ENCODE assay signal across 9 cellular contexts in the genomic region with DNA sequence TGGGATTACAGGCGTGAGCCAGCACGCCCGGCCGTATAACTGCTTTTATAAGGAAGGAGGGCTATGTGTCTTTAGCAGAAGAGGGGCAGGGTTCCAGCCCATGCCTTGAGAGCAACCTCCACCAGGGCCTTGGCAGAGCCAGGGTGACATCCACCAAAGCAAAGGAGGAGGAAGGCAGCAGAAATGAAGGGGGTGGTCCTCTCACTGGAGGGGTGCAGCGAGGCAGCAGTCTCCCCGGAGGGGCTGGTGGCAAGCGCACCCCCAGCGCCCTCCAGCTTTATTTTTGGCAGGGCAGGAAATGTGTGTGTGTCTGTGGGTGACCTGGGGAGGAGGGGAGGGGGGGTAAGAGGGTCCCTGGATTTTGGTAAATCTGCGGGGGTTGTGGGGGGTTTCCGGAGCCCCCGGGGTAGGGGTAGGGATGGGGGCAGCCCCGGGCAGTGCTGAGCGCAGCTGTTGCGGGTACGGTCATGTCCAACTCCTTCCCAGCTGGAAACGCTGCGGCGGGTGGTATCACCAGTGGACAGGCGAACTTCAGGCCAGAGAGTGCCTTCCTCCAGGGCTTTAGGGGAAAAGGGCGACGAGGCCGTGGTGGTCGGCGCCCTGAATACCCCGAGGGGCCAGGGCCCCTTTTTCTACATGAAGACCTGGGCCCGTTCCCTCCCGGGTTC. TPM values are rescaled to one million over a fixed set of nuclear protein-coding genes. Genes with fewer than 3 reads are reported as not detected.
DNase-seq lines count a peak whose midpoint lies in the region; ATAC-seq, FAIRE-seq and TF ChIP-seq lines count a peak whose summit lies in the region.
"Had no signal": no experiment of that assay in that cellular context is flagged by ENCODE, and none has a peak within 500 bp of the region (broad histone marks: within the 10 kb centered on the region; RNA-seq: fewer than 3 reads in every experiment).

No MANE protein-coding gene starts in this region.

- CTCF ChIA-PET in CD4-positive, alpha-beta T cell (lab: Charles Lee), result interaction anchor here (0.6 kb wide), 1 partner anchor 71 kb away, joined by 3 read pairs; no protein-coding TSS in a partner anchor

- H3K14ac ChIP-seq in neuronal stem cell (ENCODE audit: low read length), result no peak overlapping the region

- no peak for TF ChIP-seq CTCF in CD4-positive, alpha-beta T cell (IDR thresholded peaks at IDR 0.05)
- TF ChIP-seq CTCF in Loucy (conservative IDR thresholded peaks at IDR 0.05; ENCODE audit: low read length), result no peak

- H3K4me3 ChIP-seq in Loucy (ENCODE audit: low read length, poor library complexity, severe bottlenecking) (peak overlapping the region; percentile 65), neuronal stem cell (ENCODE audit: low read length in 2 of 2) (no peak overlapping the region)
- H3K4me3 ChIP-seq: lung had no signal

- H3K4me2 ChIP-seq in Loucy (ENCODE audit: low read depth, low read length, poor library complexity, severe bottlenecking) (peak overlapping the region; percentile 72), neuronal stem cell (ENCODE audit: insufficient read depth, low read length, poor library complexity, severe bottlenecking) (no peak overlapping the region)

- peak overlapping the region; percentile 88 for H2BK120ac ChIP-seq in neuronal stem cell (ENCODE audit: low read depth, low read length)

- H3K18ac ChIP-seq in neuronal stem cell (ENCODE audit: low read length), result peak overlapping the region; percentile 73

- H2AFZ ChIP-seq in Loucy (ENCODE audit: low read length) (peak overlapping the region; percentile 55), neuronal stem cell (ENCODE audit: low read length) (peak overlapping the region; percentile 62)

- H4K91ac ChIP-seq in neuronal stem cell (ENCODE audit: low read depth, low read length, poor library complexity), result no peak overlapping the region

- no peaks in the 10 kb centered on the region for H3K36me3 ChIP-seq in Loucy (ENCODE audit: insufficient read depth, low read length)
- no peaks in the 10 kb centered on the region for H3K36me3 ChIP-seq in neuronal stem cell (replicated peaks in 1 of 2; ENCODE audit: control insufficient read depth in 2 of 2, insufficient read depth in 2 of 2, low read length in 2 of 2)

- no peaks in the 10 kb centered on the region for H3K79me2 ChIP-seq in Loucy (ENCODE audit: insufficient read depth, low read length)

- no peak overlapping the region for H3K4ac ChIP-seq in neuronal stem cell (ENCODE audit: low read length)

- no peak overlapping the region for H2BK5ac ChIP-seq in neuronal stem cell (ENCODE audit: low read length)

- no peak overlapping the region for H4K8ac ChIP-seq in neuronal stem cell (ENCODE audit: low read depth, low read length)

- peak overlapping the region; percentile 66 for H3K27ac ChIP-seq in CD4-positive, alpha-beta T cell (ENCODE audit: low read depth, low read length)
- H3K27ac ChIP-seq in cingulate gyrus (ENCODE audit: low read depth, low read length), result peak overlapping the region; percentile 32
- H3K27ac ChIP-seq in neuronal stem cell (replicated peaks; ENCODE audit: low read length), result no peak overlapping the region

- no peaks in the 10 kb centered on the region for H3K9me2 ChIP-seq in Loucy (replicated peaks; ENCODE audit: low read depth, low read length)

- H2AK5ac ChIP-seq in neuronal stem cell (ENCODE audit: low read depth, low read length), result peak overlapping the region; percentile 31

- H3K9me3 Mint-ChIP-seq in CD4-positive, alpha-beta T cell, result no peaks in the 10 kb centered on the region

- no peaks in the 10 kb centered on the region for H3K27me3 Mint-ChIP-seq in CD4-positive, alpha-beta T cell

- no peaks in the 10 kb centered on the region for H4K20me1 ChIP-seq in Loucy (ENCODE audit: insufficient read depth, low read length, poor library complexity, severe bottlenecking)

- FAIRE-seq in RCC 7860 (lab: Jason Lieb, UNC), result no peak

- peaks cover 33% of the 10 kb centered on the region for H3K4me1 Mint-ChIP-seq in CD4-positive, alpha-beta T cell (ENCODE audit: low read depth)

- intact Hi-C loops in CD4-positive, alpha-beta T cell (cut with DNase I, micrococcal nuclease), result loop anchor here in 1 of 2 experiments (5.0 kb wide), 1 partner anchor 94 kb away; a partner anchor contains a TSS

- peak overlapping the region; percentile 79 for H3K4me3 Mint-ChIP-seq in CD4-positive, alpha-beta T cell

- peak in 5 of 10 experiments; percentile 0 to 6 (median 1) for DNase-seq in CD4-positive, alpha-beta T cell
- DNase-seq in neuronal stem cell (ENCODE audit: low spot score), result no peak
- no peak for DNase-seq in NCI-H2081 treated with DMSO at 0.1 percent for 48 hours (lab: John Stamatoyannopoulos, UW)
- DNase-seq in RCC 7860 (ENCODE audit: low spot score), result no peak
- DNase-seq in activated CD4-positive, CD25-positive, alpha-beta regulatory T cell treated with anti-CD3 and anti-CD28 coated beads, Interleukin-2, amount 50 U/mL, for 72 hours, result no peak
- no peak for DNase-seq in central memory CD4-positive, alpha-beta T cell

- H3K9ac ChIP-seq in Loucy (ENCODE audit: low read depth, low read length, poor library complexity, severe bottlenecking), result peak overlapping the region; percentile 68
- no peak overlapping the region for H3K9ac ChIP-seq in neuronal stem cell (ENCODE audit: low read depth, low read length, poor library complexity)

- H3K9me3 ChIP-seq in CD4-positive, alpha-beta T cell (ENCODE audit: control insufficient read depth, low read length), result no peaks in the 10 kb centered on the region
- no peaks in the 10 kb centered on the region for H3K9me3 ChIP-seq in Loucy (ENCODE audit: insufficient read depth, low read depth, low read length)
- peaks cover 0 to 2% of the 10 kb centered on the region in 2 donors for H3K9me3 ChIP-seq in neuronal stem cell (replicated peaks in 1 of 2; ENCODE audit: control insufficient read depth in 2 of 2, insufficient read depth in 1 of 2, low read depth in 1 of 2, low read length in 2 of 2)

- WGBS in neuronal stem cell (ENCODE audit: extremely low coverage in 2 of 2, insufficient read length in 2 of 2, insufficient replicate concordance in 1 of 2), 2 donors, result no CpG with 5 or more reads among the region's 27 CpGs

- H3F3A ChIP-seq in Loucy (ENCODE audit: low read depth), result no peaks in the 10 kb centered on the region

- no peaks in the 10 kb centered on the region for H3K79me1 ChIP-seq in neuronal stem cell (ENCODE audit: low read depth, low read length)

- H2BK12ac ChIP-seq in neuronal stem cell (ENCODE audit: low read length), result no peak overlapping the region

- H3K36me3 Mint-ChIP-seq in CD4-positive, alpha-beta T cell (ENCODE audit: low read depth), result no peaks in the 10 kb centered on the region

- no peak overlapping the region for H3K23ac ChIP-seq in neuronal stem cell (ENCODE audit: low read depth, low read length, poor library complexity)

- H3K4me1 ChIP-seq in Loucy (ENCODE audit: insufficient read depth, low read length, poor library complexity, severe bottlenecking), result peaks cover 40% of the 10 kb centered on the region
- peaks cover 3 to 12% of the 10 kb centered on the region in 2 donors for H3K4me1 ChIP-seq in neuronal stem cell (ENCODE audit: control insufficient read depth in 2 of 2, insufficient read depth in 1 of 2, low read depth in 1 of 2, low read length in 2 of 2)

- POLR2A ChIA-PET in CD4-positive, alpha-beta T cell (lab: Charles Lee), result interaction anchor here (0.5 to 2.1 kb wide), 14 partner anchors 11 to 652 kb away, joined by 3 to 10 read pairs (median 3); a partner anchor contains a TSS

- no peaks in the 10 kb centered on the region for H3K27me3 ChIP-seq in CD4-positive, alpha-beta T cell (ENCODE audit: control insufficient read depth, insufficient read depth, low read length)
- H3K27me3 ChIP-seq in Loucy (ENCODE audit: insufficient read depth, low read length, poor library complexity, severe bottlenecking), result no peaks in the 10 kb centered on the region
- H3K27me3 ChIP-seq in neuronal stem cell (ENCODE audit: control insufficient read depth in 3 of 3, insufficient read depth in 3 of 3, low read depth in 1 of 3, low read length in 3 of 3), result peaks cover 0 to 18% (median 0%) of the 10 kb centered on the region in 3 experiments

- H2BK15ac ChIP-seq in neuronal stem cell (ENCODE audit: low read length), result no peak overlapping the region

- peak; percentile 3 for ATAC-seq in CD4-positive, alpha-beta T cell (ENCODE audit: poor library complexity)

- peak overlapping the region; percentile 93 for H3K27ac Mint-ChIP-seq in CD4-positive, alpha-beta T cell

RNA-seq across cellular contexts. Expression of a gene that starts 55.0 kb away (rescaled TPM):
- 1,000 to 10,000 TPM; 1,565 to 1,685 TPM for total RNA-seq in CD4-positive, alpha-beta T cell
- 20.4 TPM for polyA plus RNA-seq in neuronal stem cell (2013, experiment 1 of 2)
- 21.0 TPM for polyA plus RNA-seq in neuronal stem cell (2013, experiment 2 of 2)
